Comparison of ENCODE assay signal across 9 cellular contexts in genomic region chr1:41639332-41639936, GRCh38.
DNase-seq lines count a peak whose midpoint lies in the region; TF ChIP-seq lines count a peak whose summit lies in the region.
"Had no signal": no experiment of that assay in that cellular context is flagged by ENCODE, and none has a peak within 500 bp of the region (broad histone marks: within the 10 kb centered on the region; RNA-seq: fewer than 3 reads in every experiment).

No MANE protein-coding gene starts in this region.

- 76 to 78% methylated on average over 4 to 10 of the region's 10 CpGs for WGBS in endodermal cell (ENCODE audit: insufficient coverage in 1 of 2, insufficient read length in 1 of 2), 2 experiments

- H3K4me1 Mint-ChIP-seq in endodermal cell (no peaks in the 10 kb centered on the region), endothelial cell (ENCODE audit: unreplicated experiment) (no peaks in the 10 kb centered on the region)

- H3K4me3 Mint-ChIP-seq in endodermal cell: no peak overlapping the region
- H3K4me3 Mint-ChIP-seq in endothelial cell (ENCODE audit: unreplicated experiment): no peak overlapping the region

- no peaks in the 10 kb centered on the region for H3K27me3 Mint-ChIP-seq in endodermal cell (ENCODE audit: insufficient read depth)
- H3K27me3 Mint-ChIP-seq in endothelial cell (ENCODE audit: unreplicated experiment): peaks cover 3% of the 10 kb centered on the region

- H3K36me3 Mint-ChIP-seq in endodermal cell (ENCODE audit: low read depth) (no peaks in the 10 kb centered on the region), endothelial cell (ENCODE audit: low read depth, unreplicated experiment) (no peaks in the 10 kb centered on the region)

- H3K9ac ChIP-seq in endodermal cell (ENCODE audit: extremely low read depth, low read length, poor library complexity, severe bottlenecking): no peak overlapping the region

- H3K9me3 Mint-ChIP-seq in endodermal cell (no peaks in the 10 kb centered on the region), endothelial cell (ENCODE audit: unreplicated experiment) (no peaks in the 10 kb centered on the region)

- H3K4me3 ChIP-seq in endodermal cell (ENCODE audit: low read length): no peak overlapping the region

- no peaks in the 10 kb centered on the region for H3K36me3 ChIP-seq in endodermal cell (ENCODE audit: control insufficient read depth, insufficient read depth, low read length)

- peak; percentile 64 for DNase-seq in GM13976 (ENCODE audit: low spot score)
- DNase-seq in T1000 (lab: John Stamatoyannopoulos, UW): peak; percentile 40
- DNase-seq in endodermal cell: peak; percentile 54
- DNase-seq in stimulated activated CD4-positive, alpha-beta T cell treated with anti-CD3 and anti-CD28 coated beads, Interleukin-15, amount 100 ng/mL, for 48 hours (ENCODE audit: low read depth in 2 of 2): peak; percentile 53 to 56
- DNase-seq in endothelial cell (ENCODE audit: low spot score): no peak
- DNase-seq in SK-N-DZ (ENCODE audit: low spot score): no peak
- DNase-seq in NCI-H345 (lab: John Stamatoyannopoulos, UW): no peak
- no peak for DNase-seq in cerebellar cortex (ENCODE audit: low spot score)
- DNase-seq: NCI-H2171 had no signal

- in situ Hi-C loops in GM13976 (cut with MboI; ENCODE audit: low sequenced_read_pairs, unreplicated experiment): no loop called here

- H3K27ac Mint-ChIP-seq in endodermal cell (no peak overlapping the region), endothelial cell (ENCODE audit: unreplicated experiment) (no peak overlapping the region)

- TF ChIP-seq CTCF in GM13976 (IDR thresholded peaks at IDR 0.05; ENCODE audit: borderline replicate concordance, control extremely low read depth, extremely low read depth, insufficient read depth, missing control alignments): no peak
- TF ChIP-seq CTCF in endodermal cell (conservative IDR thresholded peaks at IDR 0.05): no peak
- TF ChIP-seq CTCF in endothelial cell (IDR thresholded peaks at IDR 0.05; ENCODE audit: unreplicated experiment): no peak

- H3K9me3 ChIP-seq in endodermal cell (ENCODE audit: control insufficient read depth, low read length): no peaks in the 10 kb centered on the region

- H3K4me1 ChIP-seq in endodermal cell (ENCODE audit: control insufficient read depth, insufficient read depth, low read length): no peaks in the 10 kb centered on the region

- H3K27ac ChIP-seq in endodermal cell (ENCODE audit: low read depth, low read length): no peak overlapping the region

- no peaks in the 10 kb centered on the region for H3K27me3 ChIP-seq in endodermal cell (ENCODE audit: control insufficient read depth, insufficient read depth, low read length, poor library complexity, severe bottlenecking)

Comparison
In these comparisons a context has a peak if more than half of its experiments do, and no peak if none do; other contexts are left out.
1. DNase-seq: peak in GM13976 (single experiment), T1000 (single experiment), endodermal cell (single experiment) and stimulated activated CD4-positive, alpha-beta T cell treated with anti-CD3 and anti-CD28 coated beads, Interleukin-15, amount 100 ng/mL, for 48 hours (2 of 2); none in endothelial cell (single experiment), SK-N-DZ (single experiment), NCI-H345 (single experiment) and cerebellar cortex (single experiment).